ENCODE assay signal across 11 cellular contexts in genomic region chr2:96233880-96234316, GRCh38. TPM values are rescaled to one million over a fixed set of nuclear protein-coding genes. Genes with fewer than 3 reads are reported as not detected.
DNase-seq lines count a peak whose midpoint lies in the region; ATAC-seq and TF ChIP-seq lines count a peak whose summit lies in the region.
"Had no signal": no experiment of that assay in that cellular context is flagged by ENCODE, and none has a peak within 500 bp of the region (broad histone marks: within the 10 kb centered on the region; RNA-seq: fewer than 3 reads in every experiment).

No MANE protein-coding gene starts in this region.

- H2AFZ ChIP-seq in smooth muscle cell (ENCODE audit: low read depth): no peak overlapping the region

- H3K27me3 ChIP-seq in HL-60 (ENCODE audit: insufficient read depth, poor library complexity, severe bottlenecking) (no peaks in the 10 kb centered on the region), smooth muscle cell (ENCODE audit: low read depth) (no peaks in the 10 kb centered on the region), breast epithelium (no peaks in the 10 kb centered on the region)

- TF ChIP-seq CTCF in HL-60 (IDR thresholded peaks at IDR 0.05; ENCODE audit: insufficient read depth, low read length) (no peak), smooth muscle cell (IDR thresholded peaks at IDR 0.05; ENCODE audit: borderline replicate concordance, insufficient read depth, poor library complexity, severe bottlenecking) (no peak), breast epithelium (IDR thresholded peaks at IDR 0.05) (no peak)

- peak overlapping the region; percentile 60 for H3K27ac ChIP-seq in HL-60 (replicated peaks)
- H3K27ac ChIP-seq in smooth muscle cell (ENCODE audit: low read depth): no peak overlapping the region
- no peak overlapping the region for H3K27ac ChIP-seq in breast epithelium
- H3K27ac ChIP-seq: SK-N-MC had no signal

- H3F3A ChIP-seq in smooth muscle cell (ENCODE audit: low read depth): no peaks in the 10 kb centered on the region

- no peaks in the 10 kb centered on the region for H3K27me3 Mint-ChIP-seq in stimulated activated memory B cell treated with anti-CD40 and anti-IgM and Interleukin-4, amounts not matched to agents 10 μg/mL and 1 μg/mL and 100 μg/mL, for 72 hours

- H3K4me2 ChIP-seq in smooth muscle cell: no peak overlapping the region

- peaks cover 5% of the 10 kb centered on the region for H3K36me3 Mint-ChIP-seq in stimulated activated memory B cell treated with anti-CD40 and anti-IgM and Interleukin-4, amounts not matched to agents 10 μg/mL and 1 μg/mL and 100 μg/mL, for 72 hours

- TF ChIP-seq POLR2A in GM18951 (IDR thresholded peaks at IDR 0.05; ENCODE audit: extremely low read depth, insufficient read depth, insufficient read length) (peak; percentile 40), breast epithelium (IDR thresholded peaks at IDR 0.05) (no peak)

- no peaks in the 10 kb centered on the region for H3K9me3 Mint-ChIP-seq in stimulated activated memory B cell treated with anti-CD40 and anti-IgM and Interleukin-4, amounts not matched to agents 10 μg/mL and 1 μg/mL and 100 μg/mL, for 72 hours
- H3K9me3 Mint-ChIP-seq: activated T-helper 2 cell treated with anti-CD3 and anti-CD28 coated beads, Interferon-gamma antibody, Interleukin-2, Interleukin-4, amounts not matched to agents 10 μg/mL and 5 μg/mL and 100 μg/mL, durations not matched to agents 14 hours and 24 hours and 36 hours had no signal

- H3K4me1 Mint-ChIP-seq in stimulated activated memory B cell treated with anti-CD40 and anti-IgM and Interleukin-4, amounts not matched to agents 10 μg/mL and 1 μg/mL and 100 μg/mL, for 72 hours: peaks cover 21% of the 10 kb centered on the region

- H3K27ac Mint-ChIP-seq in stimulated activated memory B cell treated with anti-CD40 and anti-IgM and Interleukin-4, amounts not matched to agents 10 μg/mL and 1 μg/mL and 100 μg/mL, for 72 hours: peak overlapping the region; percentile 83
- H3K27ac Mint-ChIP-seq: activated T-helper 2 cell treated with anti-CD3 and anti-CD28 coated beads, Interferon-gamma antibody, Interleukin-2, Interleukin-4, amounts not matched to agents 10 μg/mL and 5 μg/mL and 100 μg/mL, durations not matched to agents 14 hours and 24 hours and 36 hours had no signal

- H3K9me3 ChIP-seq in smooth muscle cell (replicated peaks; ENCODE audit: low read depth) (no peaks in the 10 kb centered on the region), breast epithelium (no peaks in the 10 kb centered on the region)

- in situ Hi-C loops in GM18951 (cut with MboI; ENCODE audit: low sequenced_read_pairs, unreplicated experiment): no loop called here

- ATAC-seq in HG02642 (IDR thresholded peaks at IDR 0.05; ENCODE audit: poor library complexity, unreplicated experiment): peak; percentile 84
- peak; percentile 97 for ATAC-seq in stimulated activated memory B cell treated with anti-CD40 and anti-IgM and Interleukin-4, amounts not matched to agents 10 μg/mL and 1 μg/mL and 100 μg/mL, for 72 hours

- H3K9ac ChIP-seq in smooth muscle cell (ENCODE audit: low read depth): no peak overlapping the region

- intact Hi-C loops in breast epithelium (cut with DNase I; ENCODE audit: low total_unique reads): no loop called here

- no peaks in the 10 kb centered on the region for H3K4me1 ChIP-seq in smooth muscle cell (ENCODE audit: low read depth)
- H3K4me1 ChIP-seq in breast epithelium: no peaks in the 10 kb centered on the region

- peak overlapping the region; percentile 64 for H3K4me3 Mint-ChIP-seq in stimulated activated memory B cell treated with anti-CD40 and anti-IgM and Interleukin-4, amounts not matched to agents 10 μg/mL and 1 μg/mL and 100 μg/mL, for 72 hours

- DNase-seq in HL-60 (ENCODE audit: low read depth in 1 of 2, low spot score in 1 of 2): peak; percentile 45 to 49
- DNase-seq in occipital lobe (lab: John Stamatoyannopoulos, UW): no peak
- DNase-seq in smooth muscle cell (lab: John Stamatoyannopoulos, UW; ENCODE audit: unreplicated experiment): no peak
- no peak for DNase-seq in breast epithelium (ENCODE audit: low spot score in 2 of 2)
- DNase-seq: effector CD8-positive, alpha-beta T cell; NCI-H1417 had no signal

- H4K20me1 ChIP-seq in smooth muscle cell (ENCODE audit: low read depth): peaks cover 8% of the 10 kb centered on the region

- H3K79me2 ChIP-seq in smooth muscle cell (ENCODE audit: low read depth): no peaks in the 10 kb centered on the region

- H3K4me3 ChIP-seq in HL-60 (replicated peaks; ENCODE audit: insufficient read depth, low read length) (no peak overlapping the region), smooth muscle cell (no peak overlapping the region), breast epithelium (no peak overlapping the region)
- H3K4me3 ChIP-seq: SK-N-MC had no signal

- H3K36me3 ChIP-seq in smooth muscle cell (ENCODE audit: low read depth) (no peaks in the 10 kb centered on the region), breast epithelium (no peaks in the 10 kb centered on the region)

- 95% methylated on average over 4 of the region's 4 CpGs for WGBS in smooth muscle cell (ENCODE audit: low lambda C conversion rate)

RNA-seq across cellular contexts. Expression of gene STARD7, which starts 25.3 kb away (rescaled TPM):
- total RNA-seq in occipital lobe (165 TPM), smooth muscle cell (62.3 and 65.8 TPM in 2 replicates), breast epithelium (100 to 1,000 TPM in 1 of 3 donors, 10 to 100 TPM in 2; 84.9 to 133 (median 96.3) TPM)
- polyA plus RNA-seq in smooth muscle cell: 51.0 and 64.4 TPM in 2 replicates

RNA-seq across cellular contexts. Expression of gene TMEM127, which starts 31.9 kb away (rescaled TPM):
- 19.7 TPM for total RNA-seq in occipital lobe
- 18.7 and 21.9 TPM in 2 replicates for total RNA-seq in smooth muscle cell
- 20.5 and 31.8 TPM in 2 replicates for polyA plus RNA-seq in smooth muscle cell
- total RNA-seq in breast epithelium: 10 to 100 TPM; 31.1 to 44.5 (median 35.2) TPM

RNA-seq across cellular contexts. Expression of gene CIAO1, which starts 32.1 kb away (rescaled TPM):
- total RNA-seq in occipital lobe (80.3 TPM), smooth muscle cell (48.6 and 59.8 TPM in 2 replicates), breast epithelium (100 to 1,000 TPM; 119 to 131 (median 127) TPM)
- 56.2 and 56.4 TPM in 2 replicates for polyA plus RNA-seq in smooth muscle cell

Comparison
In these comparisons a context has a peak if more than half of its experiments do, and no peak if none do; other contexts are left out.
1. DNase-seq: peak in HL-60 (2 of 2); none in occipital lobe (single experiment), smooth muscle cell (single experiment) and breast epithelium (0 of 2).